ENCODE assay signal across 16 cellular contexts in the genomic region with DNA sequence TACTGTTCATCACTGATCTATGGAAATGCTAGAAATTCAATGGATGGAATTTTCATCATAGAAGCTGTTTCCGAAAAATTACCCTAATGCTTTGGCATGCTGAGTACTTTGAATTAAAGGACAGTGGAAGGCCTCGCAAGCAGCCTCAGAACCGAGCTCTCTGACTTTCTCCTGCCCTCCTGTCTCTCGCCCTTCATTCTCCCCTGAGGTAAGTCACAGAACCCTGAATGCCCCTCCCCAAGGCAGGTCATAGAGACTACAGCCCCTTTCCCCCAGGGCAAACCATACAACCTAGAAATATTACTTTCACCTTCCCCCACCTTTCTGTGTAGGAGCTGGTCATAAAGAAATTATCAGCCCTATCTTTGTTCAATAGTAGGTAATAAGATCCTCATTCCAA.
DNase-seq lines count a peak whose midpoint lies in the region; ATAC-seq and TF ChIP-seq lines count a peak whose summit lies in the region.
"Had no signal": no experiment of that assay in that cellular context is flagged by ENCODE, and none has a peak within 500 bp of the region (broad histone marks: within the 10 kb centered on the region; RNA-seq: fewer than 3 reads in every experiment).

No MANE protein-coding gene starts in this region.

- POLR2A ChIA-PET in OCI-LY7 (lab: Charles Lee), result interaction anchor here (0.6 kb wide), 1 partner anchor 762 kb away, joined by 4 read pairs; no protein-coding TSS in a partner anchor

- H3K9me2 ChIP-seq in OCI-LY7 (ENCODE audit: insufficient read depth, low read length), result no peaks in the 10 kb centered on the region

- H2BK5ac ChIP-seq in trophoblast cell (ENCODE audit: low read depth, low read length, poor library complexity), result peak overlapping the region; percentile 85

- H3K4me2 ChIP-seq in trophoblast cell (ENCODE audit: low read length), result no peak overlapping the region
- no peak overlapping the region for H3K4me2 ChIP-seq in OCI-LY7 (ENCODE audit: low read length)
- H3K4me2 ChIP-seq: BLaER1 had no signal

- no peak overlapping the region for H3K27ac Mint-ChIP-seq in T-helper 17 cell
- H3K27ac Mint-ChIP-seq: CD14-positive monocyte had no signal

- no peak for TF ChIP-seq CTCF in OCI-LY7 (conservative IDR thresholded peaks at IDR 0.05; ENCODE audit: low read length)

- peak overlapping the region; percentile 45 for H3K4me3 Mint-ChIP-seq in T-helper 17 cell
- H3K4me3 Mint-ChIP-seq: CD14-positive monocyte had no signal

- peak overlapping the region; percentile 97 for H2BK120ac ChIP-seq in trophoblast cell (ENCODE audit: insufficient read depth, low read length, poor library complexity)

- H3K79me1 ChIP-seq in trophoblast cell (ENCODE audit: low read length), result peaks cover 27% of the 10 kb centered on the region

- H3K9ac ChIP-seq in trophoblast cell (ENCODE audit: low read length), result no peak overlapping the region
- H3K9ac ChIP-seq: BLaER1 had no signal

- peak overlapping the region; percentile 45 for H3K18ac ChIP-seq in trophoblast cell (ENCODE audit: low read length)

- H3K27me3 Mint-ChIP-seq in T-helper 17 cell, result no peaks in the 10 kb centered on the region

- H4K91ac ChIP-seq in trophoblast cell (ENCODE audit: low read depth, low read length), result peak overlapping the region; percentile 75

- CTCF ChIA-PET in OCI-LY7 (lab: Charles Lee; ENCODE audit: unreplicated experiment), result no interaction called here

- H3K4me1 Mint-ChIP-seq in T-helper 17 cell, result peaks cover 27% of the 10 kb centered on the region
- H3K4me1 Mint-ChIP-seq: CD14-positive monocyte had no signal

- H2BK12ac ChIP-seq in trophoblast cell (ENCODE audit: low read length), result peak overlapping the region; percentile 97

- peak overlapping the region; percentile 83 for H3K27ac ChIP-seq in trophoblast cell (ENCODE audit: low read depth, low read length)
- no peak overlapping the region for H3K27ac ChIP-seq in OCI-LY7 (ENCODE audit: low read depth, low read length, poor library complexity, severe bottlenecking)
- H3K27ac ChIP-seq: BLaER1 had no signal

- DNase-seq in ELF-1 (ENCODE audit: low read depth, low spot score) (peak; percentile 43), T-helper 17 cell (no peak), islet precursor cell (peak; percentile 62), trophoblast cell (peak in 1 of 2 donors; percentile 28), posterior cingulate gyrus (no peak), OCI-LY7 (ENCODE audit: low spot score) (no peak), nucleus accumbens (lab: John Stamatoyannopoulos, UW) (no peak)
- DNase-seq: 8988T; CD4-positive, alpha-beta memory T cell; DMS153; DMS79; GF-D8 had no signal

- H2AFZ ChIP-seq in trophoblast cell (ENCODE audit: insufficient read depth, low read length, poor library complexity), result no peak overlapping the region
- no peak overlapping the region for H2AFZ ChIP-seq in OCI-LY7 (ENCODE audit: low read length)

- no peaks in the 10 kb centered on the region for H3K27me3 ChIP-seq in trophoblast cell (ENCODE audit: insufficient read depth, low read length)
- H3K27me3 ChIP-seq: BLaER1 had no signal

- intact Hi-C loops in posterior cingulate gyrus (cut with DNase I), result loop anchor here (10.0 kb wide), 1 partner anchor 307 kb away; no protein-coding TSS in a partner anchor
- intact Hi-C loops in OCI-LY7 (cut with micrococcal nuclease; ENCODE audit: unreplicated experiment), result loop anchor here (10.0 kb wide), 1 partner anchor 247 kb away; a partner anchor contains a TSS

- no CpG with 5 or more reads among the region's 4 CpGs for WGBS in trophoblast cell (ENCODE audit: extremely low coverage, insufficient coverage, insufficient read length)

- H3K4me1 ChIP-seq in trophoblast cell (ENCODE audit: control insufficient read depth in 1 of 2, insufficient read depth in 2 of 2, low read length in 2 of 2) (peaks cover 18 to 26% of the 10 kb centered on the region in 2 experiments), OCI-LY7 (ENCODE audit: insufficient read depth, low read length, poor library complexity, severe bottlenecking) (peaks cover 5% of the 10 kb centered on the region)

- no peaks in the 10 kb centered on the region for H3K36me3 Mint-ChIP-seq in T-helper 17 cell (ENCODE audit: low read depth)
- H3K36me3 Mint-ChIP-seq: CD14-positive monocyte; CD4-positive, alpha-beta memory T cell had no signal

- H2AK5ac ChIP-seq in trophoblast cell (ENCODE audit: low read length), result no peak overlapping the region

- no peak overlapping the region for H3K14ac ChIP-seq in trophoblast cell (ENCODE audit: low read length)

- no peaks in the 10 kb centered on the region for H4K20me1 ChIP-seq in OCI-LY7 (ENCODE audit: insufficient read depth, low read length)
- H4K20me1 ChIP-seq: BLaER1 had no signal

- H3K36me3 ChIP-seq in trophoblast cell (ENCODE audit: control insufficient read depth in 1 of 2, insufficient read depth in 2 of 2, low read length in 2 of 2), result no peaks in the 10 kb centered on the region
- no peaks in the 10 kb centered on the region for H3K36me3 ChIP-seq in OCI-LY7 (ENCODE audit: insufficient read depth, low read length)
- H3K36me3 ChIP-seq: BLaER1, HAP-1 had no signal

- H3K9me3 ChIP-seq in T-helper 17 cell (ENCODE audit: control insufficient read depth, low read length, poor library complexity, severe bottlenecking) (no peaks in the 10 kb centered on the region), trophoblast cell (ENCODE audit: insufficient read depth, low read depth, low read length) (no peaks in the 10 kb centered on the region), OCI-LY7 (ENCODE audit: low read length) (no peaks in the 10 kb centered on the region)
- H3K9me3 ChIP-seq: BLaER1, HAP-1 had no signal

- H3K4me3 ChIP-seq in trophoblast cell (ENCODE audit: low read depth, low read length), result no peak overlapping the region
- no peak overlapping the region for H3K4me3 ChIP-seq in OCI-LY7 (ENCODE audit: low read depth, low read length, poor library complexity, severe bottlenecking)
- H3K4me3 ChIP-seq: BLaER1, HAP-1 had no signal

- H3K23ac ChIP-seq in trophoblast cell (ENCODE audit: low read length), result no peak overlapping the region

- BruUV-seq in OCI-LY7 (replicated peaks; lab: Mats Ljungman, UMichigan), result no TSS peak

- H3K79me2 ChIP-seq in trophoblast cell (ENCODE audit: control insufficient read depth, insufficient read depth, low read length, poor library complexity) (no peaks in the 10 kb centered on the region), OCI-LY7 (ENCODE audit: insufficient read depth, low read depth, low read length) (no peaks in the 10 kb centered on the region)

- ATAC-seq in T-helper 17 cell, result no peak
- ATAC-seq in GM19035 (IDR thresholded peaks at IDR 0.05; ENCODE audit: unreplicated experiment), result no peak

- peak overlapping the region; percentile 19 for H3K4ac ChIP-seq in trophoblast cell (ENCODE audit: low read depth, low read length)

- peak overlapping the region; percentile 2 for H4K8ac ChIP-seq in trophoblast cell (ENCODE audit: low read depth, low read length)

- H4K12ac ChIP-seq in trophoblast cell (ENCODE audit: low read depth, low read length), result no peak overlapping the region

Comparison
In these comparisons a context has a peak if more than half of its experiments do, and no peak if none do; other contexts are left out.
1. DNase-seq: peak in ELF-1 (single experiment) and islet precursor cell (single experiment); none in T-helper 17 cell (0 of 3), posterior cingulate gyrus (0 of 10), OCI-LY7 (single experiment) and nucleus accumbens (0 of 56).